Comparison of ENCODE assay signal across 8 cellular contexts in the genomic region with DNA sequence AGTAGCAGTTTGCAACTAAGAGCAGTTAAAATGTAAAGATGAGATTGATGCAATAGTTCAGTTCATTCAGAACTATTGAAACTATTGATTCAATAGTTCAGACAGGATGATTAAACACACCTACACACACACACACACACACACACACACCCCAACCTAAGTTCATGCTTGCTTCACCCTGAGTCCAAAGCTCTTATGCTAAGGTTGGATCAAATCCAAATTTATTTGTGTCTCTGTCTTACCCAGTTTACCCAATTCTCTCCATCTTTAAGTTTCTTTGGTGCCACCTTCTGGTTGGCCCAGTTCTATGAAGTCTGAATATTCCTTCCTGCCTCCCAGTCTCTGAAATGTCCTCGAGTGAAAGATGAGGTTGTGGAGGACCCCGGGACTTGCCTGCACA. TPM values are rescaled to one million over a fixed set of nuclear protein-coding genes. Genes with fewer than 3 reads are reported as not detected.
DNase-seq lines count a peak whose midpoint lies in the region; ATAC-seq, FAIRE-seq and TF ChIP-seq lines count a peak whose summit lies in the region.

No MANE protein-coding gene starts in this region.

- no peak overlapping the region for H3K9ac ChIP-seq in K562 (ENCODE audit: insufficient read depth in 1 of 2, low read depth in 2 of 2, low read length in 2 of 2)

- H3K27ac ChIP-seq in K562 (ENCODE audit: extremely low read depth, low read depth, low read length) = no peak overlapping the region

- POLR2A ChIA-PET in K562 (lab: Yijun Ruan, JAX) = no interaction called here

- no peaks in the 10 kb centered on the region for H3K9me3 ChIP-seq in K562 (replicated peaks; ENCODE audit: control insufficient read depth, insufficient read depth, low read depth, low read length)

- BruUV-seq in K562 (replicated peaks; lab: Mats Ljungman, UMichigan) = no TSS peak

- H4K20me1 ChIP-seq in K562 (replicated peaks; ENCODE audit: control insufficient read depth, insufficient read depth, low read length) = no peaks in the 10 kb centered on the region

- 0 out of 4 replicates have a peak, but pooled peaks have one; percentile 3 to 19 for TF ChIP-seq RAD21 in K562 (CRISPR knock-in tag; conservative IDR thresholded peaks at IDR 0.05 in 1 of 2, IDR thresholded peaks at IDR 0.05 in 1 of 2)

- H3K4me2 ChIP-seq in K562 (ENCODE audit: insufficient read depth, low read length) = no peak overlapping the region

- DNase-seq in NCI-H82 (lab: John Stamatoyannopoulos, UW) (peak; percentile 8), NCI-H82 treated with DMSO at 0.1 percent for 48 hours (lab: John Stamatoyannopoulos, UW; ENCODE audit: unreplicated experiment) (no peak), K562 (ENCODE audit: extremely low read depth in 1 of 4, low spot score in 3 of 4) (no peak), pons (ENCODE audit: low spot score) (peak; percentile 81), HTR-8/SVneo (ENCODE audit: insufficient read length, low spot score) (no peak)
- DNase-seq in central memory CD4-positive, alpha-beta T cell = no peak

- H3K27me3 ChIP-seq in K562 (ENCODE audit: control insufficient read depth in 2 of 2, insufficient read depth in 2 of 2, low read length in 2 of 2) = no peaks in the 10 kb centered on the region

- in situ Hi-C loops in K562 (cut with MboI) = loop anchor here (25.0 kb wide), 1 partner anchor 463 kb away; no protein-coding TSS in a partner anchor

- H3K9me1 ChIP-seq in K562 (ENCODE audit: control insufficient read depth, insufficient read depth, low read length) = no peaks in the 10 kb centered on the region

- no peak for FAIRE-seq in K562 (lab: Jason Lieb, UNC)
- no peak for FAIRE-seq in HTR-8/SVneo (lab: Jason Lieb, UNC)

- no peak for TF ChIP-seq POLR2A in K562 (conservative IDR thresholded peaks at IDR 0.05)

- H3K79me2 ChIP-seq in K562 (ENCODE audit: control insufficient read depth, insufficient read depth, low read length) = no peaks in the 10 kb centered on the region

- TF ChIP-seq CTCF in LNCAP (IDR thresholded peaks at IDR 0.05) = peak; percentile 35; the same call in 1 of the 2 replicates
- TF ChIP-seq CTCF in K562 (IDR thresholded peaks at IDR 0.05 in 2 of 3, conservative IDR thresholded peaks at IDR 0.05 in 1 of 3; ENCODE audit: insufficient read depth in 2 of 3, low read depth in 1 of 3, low read length in 3 of 3) = no peak

- ATAC-seq in K562 = no peak
- no peak for ATAC-seq in GM19023 (IDR thresholded peaks at IDR 0.05; ENCODE audit: unreplicated experiment)

- WGBS in K562 (ENCODE audit: insufficient coverage, low coverage, missing lambda C conversion rate) = 0% methylated on average over 2 of the region's 2 CpGs

- H3K4me1 ChIP-seq in K562 (replicated peaks in 1 of 2; ENCODE audit: control insufficient read depth in 2 of 2, insufficient read depth in 2 of 2, low read length in 2 of 2) = peaks cover 0 to 11% of the 10 kb centered on the region in 2 experiments; a peak in 1 of 5 replicates

- TF ChIP-seq EP300 in K562 (IDR thresholded peaks at IDR 0.05; ENCODE audit: low read length) = no peak

- intact Hi-C loops in K562 (cut with micrococcal nuclease) = loop anchor here (5.0 kb wide), 1 partner anchor 458 kb away; no protein-coding TSS in a partner anchor

- CTCF ChIA-PET in K562 (lab: Yijun Ruan, JAX; ENCODE audit: low intra/inter-chr PET ratio) = no interaction called here

- H3K36me3 ChIP-seq in K562 (ENCODE audit: control insufficient read depth, insufficient read depth, low read length) = no peaks in the 10 kb centered on the region

- no peak overlapping the region for H2AFZ ChIP-seq in K562 (ENCODE audit: low read depth, low read length)

- no peak overlapping the region for H3K4me3 ChIP-seq in K562

TF ChIP-seq in K562, 482 proteins besides CTCF, POLR2A, EP300 and RAD21 (continues in another document):
- TF ChIP-seq NFE2 (IDR thresholded peaks at IDR 0.05; ENCODE audit: low read depth) (no peak), ZNF133 (CRISPR knock-in tag; IDR thresholded peaks at IDR 0.05) (no peak), CTBP1 (IDR thresholded peaks at IDR 0.05; ENCODE audit: borderline replicate concordance) (no peak), FOXP1 (CRISPR knock-in tag; IDR thresholded peaks at IDR 0.05) (no peak), TBL1XR1 (IDR thresholded peaks at IDR 0.05; ENCODE audit: low read length in 2 of 2) (no peak)
- TF ChIP-seq, protein P1, sequence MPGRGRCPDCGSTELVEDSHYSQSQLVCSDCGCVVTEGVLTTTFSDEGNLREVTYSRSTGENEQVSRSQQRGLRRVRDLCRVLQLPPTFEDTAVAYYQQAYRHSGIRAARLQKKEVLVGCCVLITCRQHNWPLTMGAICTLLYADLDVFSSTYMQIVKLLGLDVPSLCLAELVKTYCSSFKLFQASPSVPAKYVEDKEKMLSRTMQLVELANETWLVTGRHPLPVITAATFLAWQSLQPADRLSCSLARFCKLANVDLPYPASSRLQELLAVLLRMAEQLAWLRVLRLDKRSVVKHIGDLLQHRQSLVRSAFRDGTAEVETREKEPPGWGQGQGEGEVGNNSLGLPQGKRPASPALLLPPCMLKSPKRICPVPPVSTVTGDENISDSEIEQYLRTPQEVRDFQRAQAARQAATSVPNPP (IDR thresholded peaks at IDR 0.05; ENCODE audit: borderline replicate concordance, insufficient read depth, insufficient read length) = no peak
- TF ChIP-seq, protein P2, sequence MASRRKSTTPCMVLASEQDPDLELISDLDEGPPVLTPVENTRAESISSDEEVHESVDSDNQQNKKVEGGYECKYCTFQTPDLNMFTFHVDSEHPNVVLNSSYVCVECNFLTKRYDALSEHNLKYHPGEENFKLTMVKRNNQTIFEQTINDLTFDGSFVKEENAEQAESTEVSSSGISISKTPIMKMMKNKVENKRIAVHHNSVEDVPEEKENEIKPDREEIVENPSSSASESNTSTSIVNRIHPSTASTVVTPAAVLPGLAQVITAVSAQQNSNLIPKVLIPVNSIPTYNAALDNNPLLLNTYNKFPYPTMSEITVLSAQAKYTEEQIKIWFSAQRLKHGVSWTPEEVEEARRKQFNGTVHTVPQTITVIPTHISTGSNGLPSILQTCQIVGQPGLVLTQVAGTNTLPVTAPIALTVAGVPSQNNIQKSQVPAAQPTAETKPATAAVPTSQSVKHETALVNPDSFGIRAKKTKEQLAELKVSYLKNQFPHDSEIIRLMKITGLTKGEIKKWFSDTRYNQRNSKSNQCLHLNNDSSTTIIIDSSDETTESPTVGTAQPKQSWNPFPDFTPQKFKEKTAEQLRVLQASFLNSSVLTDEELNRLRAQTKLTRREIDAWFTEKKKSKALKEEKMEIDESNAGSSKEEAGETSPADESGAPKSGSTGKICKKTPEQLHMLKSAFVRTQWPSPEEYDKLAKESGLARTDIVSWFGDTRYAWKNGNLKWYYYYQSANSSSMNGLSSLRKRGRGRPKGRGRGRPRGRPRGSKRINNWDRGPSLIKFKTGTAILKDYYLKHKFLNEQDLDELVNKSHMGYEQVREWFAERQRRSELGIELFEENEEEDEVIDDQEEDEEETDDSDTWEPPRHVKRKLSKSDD (conservative IDR thresholded peaks at IDR 0.05; ENCODE audit: low read length) = no peak

RNA-seq across cellular contexts. Expression of a gene that starts 5.1 kb away (rescaled TPM):
- total RNA-seq in K562 (2011; cell fraction: chromatin; rRNA removed; ENCODE audit: low replicate concordance) = 0.12 TPM in 1 of 2 replicates, not detected in the other
- not detected in 2 replicates for total RNA-seq in K562 (2011; cell fraction: nucleolus; rRNA removed)
- total RNA-seq in K562 (2011; cell fraction: nucleoplasm; rRNA removed) = not detected in 2 replicates
- total RNA-seq in K562 (2014; rRNA removed) (0.05 TPM in 1 of 2 replicates, not detected in the other), K562 (2014; rRNA removed; fragmentation: Illumina TruSeq; extraction: Trizol) (0.07 and 0.13 TPM in 2 replicates), K562 (2015; rRNA removed; fragmentation: Illumina TruSeq; extraction: Trizol) (0.11 TPM in 2 replicates), K562 (2021) (0.09 and 0.20 TPM in 2 replicates)
- polyA plus RNA-seq in K562 (2011; rRNA removed) (0.04 and 0.11 TPM in 2 replicates), K562 (2014; fragmentation: Illumina TruSeq; extraction: Trizol) (0.19 and 0.26 TPM in 2 replicates), K562 (2014; fragmentation: Nextera tagmentation; extraction: Ambion mirVana) (under 1 TPM; 0.06 to 0.15 TPM), K562 (2014; rRNA removed) (0.07 and 0.09 TPM in 2 replicates)
- polyA plus RNA-seq in K562 (2011; cell fraction: cytosol; rRNA removed) = not detected in 2 replicates
- polyA plus RNA-seq in K562 (2011; cell fraction: nucleus; rRNA removed) = not detected in 2 replicates
- polyA plus RNA-seq in K562 (2012) = 0.12 and 1.0 TPM in 2 replicates
- polyA minus RNA-seq in K562 (2011; rRNA and poly(A)+ RNA removed) = not detected in 2 replicates
- polyA minus RNA-seq in K562 (2011; cell fraction: cytosol; rRNA and poly(A)+ RNA removed) = not detected in 2 replicates
- polyA minus RNA-seq in K562 (2011; cell fraction: nucleus; rRNA and poly(A)+ RNA removed) = 0.13 TPM in 1 of 2 replicates, not detected in the other

RNA-seq across cellular contexts. Expression of a gene that starts 25.9 kb away (rescaled TPM):
- total RNA-seq in K562 (2011; cell fraction: chromatin; rRNA removed; ENCODE audit: low replicate concordance) = not detected in 2 replicates
- not detected in 2 replicates for total RNA-seq in K562 (2011; cell fraction: nucleolus; rRNA removed)
- total RNA-seq in K562 (2011; cell fraction: nucleoplasm; rRNA removed) = not detected in 2 replicates
- total RNA-seq in K562 (2014; rRNA removed) = not detected in 2 replicates
- total RNA-seq in K562 (2014; rRNA removed; fragmentation: Illumina TruSeq; extraction: Trizol) = not detected in 2 replicates
- total RNA-seq in K562 (2015; rRNA removed; fragmentation: Illumina TruSeq; extraction: Trizol) = not detected in 2 replicates
- 0.33 and 0.87 TPM in 2 replicates for total RNA-seq in K562 (2021)
- polyA plus RNA-seq in K562 (2011; rRNA removed) = not detected in 2 replicates
- not detected in 2 replicates for polyA plus RNA-seq in K562 (2011; cell fraction: cytosol; rRNA removed)
- not detected in 2 replicates for polyA plus RNA-seq in K562 (2011; cell fraction: nucleus; rRNA removed)
- 0.39 and 0.51 TPM in 2 replicates for polyA plus RNA-seq in K562 (2012)
- 0.24 TPM in 1 of 2 replicates, not detected in the other for polyA plus RNA-seq in K562 (2014; fragmentation: Illumina TruSeq; extraction: Trizol)
- polyA plus RNA-seq in K562 (2014; fragmentation: Nextera tagmentation; extraction: Ambion mirVana) = under 1 TPM; 0.18 to 0.39 TPM
- polyA plus RNA-seq in K562 (2014; rRNA removed) = 0.05 TPM in 1 of 2 replicates, not detected in the other
- polyA minus RNA-seq in K562 (2011; rRNA and poly(A)+ RNA removed) = not detected in 2 replicates
- polyA minus RNA-seq in K562 (2011; cell fraction: cytosol; rRNA and poly(A)+ RNA removed) = not detected in 2 replicates
- not detected in 2 replicates for polyA minus RNA-seq in K562 (2011; cell fraction: nucleus; rRNA and poly(A)+ RNA removed)

Comparison
In these comparisons a context has a peak if more than half of its experiments do, and no peak if none do; other contexts are left out.
1. DNase-seq: peak in NCI-H82 (single experiment) and pons (single experiment); none in NCI-H82 treated with DMSO at 0.1 percent for 48 hours (single experiment), K562 (0 of 4), central memory CD4-positive, alpha-beta T cell (single experiment) and HTR-8/SVneo (single experiment).